In genomic region chr12:111396726-111397445, GRCh38 we compare ENCODE assay signal across 8 cellular contexts. TPM values are rescaled to one million over a fixed set of nuclear protein-coding genes. Genes with fewer than 3 reads are reported as not detected.
DNase-seq lines count a peak whose midpoint lies in the region; ATAC-seq and TF ChIP-seq lines count a peak whose summit lies in the region.

No MANE protein-coding gene starts in this region.

- intact Hi-C loops in PC-3 (cut with micrococcal nuclease), result loop anchor here (1.0 to 10.0 kb wide), 4 partner anchors 54 to 278 kb away; no protein-coding TSS in a partner anchor

- TF ChIP-seq CTCF in BE2C (IDR thresholded peaks at IDR 0.05; ENCODE audit: low read depth, low read length), result peak; percentile 98
- peak; percentile 99 for TF ChIP-seq CTCF in PC-3 (conservative IDR thresholded peaks at IDR 0.05; ENCODE audit: low read depth, low read length)

- H3K36me3 Mint-ChIP-seq in activated T-cell treated with anti-CD3 and anti-CD28 coated beads, Interleukin-2, amount 50 U/mL, for 24 hours (ENCODE audit: low read depth), result no peaks in the 10 kb centered on the region
- H3K36me3 Mint-ChIP-seq in naive thymus-derived CD8-positive, alpha-beta T cell, result no peaks in the 10 kb centered on the region
- H3K36me3 Mint-ChIP-seq in stimulated activated effector memory CD8-positive, alpha-beta T cell treated with anti-CD3 and anti-CD28 coated beads, Interleukin-12 subunit alpha, Interleukin-12 subunit beta, amount 100 ng/mL, for 72 hours, result peaks cover 5% of the 10 kb centered on the region

- peak overlapping the region; percentile 55 for H2AFZ ChIP-seq in PC-3 (ENCODE audit: low read length)

- H3K79me2 ChIP-seq in PC-3 (ENCODE audit: low read length), result no peaks in the 10 kb centered on the region

- H3K9ac ChIP-seq in PC-3 (ENCODE audit: low read length), result peak overlapping the region; percentile 55

- no peaks in the 10 kb centered on the region; the same call in 1 of the 2 replicates for H3K4me1 ChIP-seq in BE2C
- H3K4me1 ChIP-seq in PC-3 (ENCODE audit: insufficient read depth, low read length), result peaks cover 23% of the 10 kb centered on the region

- H3K9me3 ChIP-seq in BE2C (no peaks in the 10 kb centered on the region), PC-3 (ENCODE audit: low read length) (no peaks in the 10 kb centered on the region)

- no peaks in the 10 kb centered on the region for H3K27me3 Mint-ChIP-seq in activated T-cell treated with anti-CD3 and anti-CD28 coated beads, Interleukin-2, amount 50 U/mL, for 24 hours
- no peaks in the 10 kb centered on the region for H3K27me3 Mint-ChIP-seq in naive thymus-derived CD8-positive, alpha-beta T cell

- H3K27ac ChIP-seq in PC-3 (ENCODE audit: low read length), result peak overlapping the region; percentile 65

- BruUV-seq in PC-3 (replicated peaks; lab: Mats Ljungman, UMichigan), result no TSS peak

- H3K4me2 ChIP-seq in PC-3 (ENCODE audit: low read length), result peak overlapping the region; percentile 64

- ATAC-seq in GM19328 (IDR thresholded peaks at IDR 0.05; ENCODE audit: unreplicated experiment) (peak; percentile 73), PC-3 (peak; percentile 81)
- peak; percentile 98 for ATAC-seq in naive thymus-derived CD8-positive, alpha-beta T cell
- ATAC-seq in stimulated activated effector memory CD8-positive, alpha-beta T cell treated with anti-CD3 and anti-CD28 coated beads, Interleukin-12 subunit alpha, Interleukin-12 subunit beta, amount 100 ng/mL, for 72 hours, result peak; percentile 86

- peak overlapping the region; percentile 20; the same call in 1 of the 2 replicates for H3K4me3 ChIP-seq in BE2C (ENCODE audit: low read depth, low read length)
- H3K4me3 ChIP-seq in PC-3 (ENCODE audit: low read length), result peak overlapping the region; percentile 38; the same call in 1 of the 2 replicates

- H3K36me3 ChIP-seq in BE2C, result no peaks in the 10 kb centered on the region
- no peaks in the 10 kb centered on the region for H3K36me3 ChIP-seq in PC-3 (ENCODE audit: low read depth, low read length)

- POLR2A ChIA-PET in PC-3 (lab: Charles Lee; ENCODE audit: unreplicated experiment), result interaction anchor here (0.7 kb wide), 1 partner anchor 29 kb away, joined by 17 read pairs; no protein-coding TSS in a partner anchor
- POLR2A ChIA-PET in naive thymus-derived CD8-positive, alpha-beta T cell (lab: Charles Lee), result interaction anchor here (0.5 to 3.6 kb wide), 5 partner anchors 33 to 58 kb away, joined by 3 to 32 read pairs (median 6); no protein-coding TSS in a partner anchor

- H3K27me3 ChIP-seq in BE2C (no peaks in the 10 kb centered on the region), PC-3 (ENCODE audit: low read length) (no peaks in the 10 kb centered on the region)

- peak overlapping the region; percentile 69 for H3K4me3 Mint-ChIP-seq in activated T-cell treated with anti-CD3 and anti-CD28 coated beads, Interleukin-2, amount 50 U/mL, for 24 hours
- peak overlapping the region; percentile 66 to 87 (median 78) for H3K4me3 Mint-ChIP-seq in naive thymus-derived CD8-positive, alpha-beta T cell
- peak overlapping the region; percentile 76 for H3K4me3 Mint-ChIP-seq in stimulated activated effector memory CD8-positive, alpha-beta T cell treated with anti-CD3 and anti-CD28 coated beads, Interleukin-12 subunit alpha, Interleukin-12 subunit beta, amount 100 ng/mL, for 72 hours

- CTCF ChIA-PET in PC-3 (lab: Charles Lee), result interaction anchor here (0.5 to 2.3 kb wide), 13 partner anchors 8 to 884 kb away, joined by 3 to 43 read pairs (median 3); no protein-coding TSS in a partner anchor

- H3K4me1 Mint-ChIP-seq in activated T-cell treated with anti-CD3 and anti-CD28 coated beads, Interleukin-2, amount 50 U/mL, for 24 hours (ENCODE audit: low read depth), result peaks cover 36% of the 10 kb centered on the region
- peaks cover 7 to 29% (median 14%) of the 10 kb centered on the region in 4 donors for H3K4me1 Mint-ChIP-seq in naive thymus-derived CD8-positive, alpha-beta T cell
- H3K4me1 Mint-ChIP-seq in stimulated activated effector memory CD8-positive, alpha-beta T cell treated with anti-CD3 and anti-CD28 coated beads, Interleukin-12 subunit alpha, Interleukin-12 subunit beta, amount 100 ng/mL, for 72 hours, result peaks cover 38% of the 10 kb centered on the region

- no peak for TF ChIP-seq POLR2A in erythroblast (IDR thresholded peaks at IDR 0.05; ENCODE audit: low read length)

- peak; percentile 94 for DNase-seq in BE2C
- DNase-seq in HuH-7.5 (ENCODE audit: low spot score), result peak; percentile 93
- DNase-seq in PC-3, result peak; percentile 89
- peak; percentile 94 for DNase-seq in activated T-cell treated with anti-CD3 and anti-CD28 coated beads, Interleukin-2, amount 50 U/mL, for 24 hours
- DNase-seq in erythroblast (lab: John Stamatoyannopoulos, UW), result peak; percentile 89 to 94
- peak; percentile 71 to 97 (median 88) for DNase-seq in naive thymus-derived CD8-positive, alpha-beta T cell
- DNase-seq in stimulated activated effector memory CD8-positive, alpha-beta T cell treated with anti-CD3 and anti-CD28 coated beads, Interleukin-12 subunit alpha, Interleukin-12 subunit beta, amount 100 ng/mL, for 72 hours (ENCODE audit: low spot score in 2 of 2), result peak; percentile 93 to 94

- H3F3A ChIP-seq in PC-3 (ENCODE audit: low read length, unreplicated experiment), result no peaks in the 10 kb centered on the region

- no peaks in the 10 kb centered on the region for H3K9me2 ChIP-seq in PC-3 (replicated peaks; ENCODE audit: low read length)

- H3K9me3 Mint-ChIP-seq in activated T-cell treated with anti-CD3 and anti-CD28 coated beads, Interleukin-2, amount 50 U/mL, for 24 hours, result no peaks in the 10 kb centered on the region
- no peaks in the 10 kb centered on the region for H3K9me3 Mint-ChIP-seq in naive thymus-derived CD8-positive, alpha-beta T cell
- H3K9me3 Mint-ChIP-seq in stimulated activated effector memory CD8-positive, alpha-beta T cell treated with anti-CD3 and anti-CD28 coated beads, Interleukin-12 subunit alpha, Interleukin-12 subunit beta, amount 100 ng/mL, for 72 hours, result peaks cover 3% of the 10 kb centered on the region

- H4K20me1 ChIP-seq in PC-3 (ENCODE audit: low read length), result no peaks in the 10 kb centered on the region

- H3K27ac Mint-ChIP-seq in activated T-cell treated with anti-CD3 and anti-CD28 coated beads, Interleukin-2, amount 50 U/mL, for 24 hours, result peak overlapping the region; percentile 87
- peak overlapping the region in 8 of 10 donors; percentile 29 to 90 (median 70) for H3K27ac Mint-ChIP-seq in naive thymus-derived CD8-positive, alpha-beta T cell
- H3K27ac Mint-ChIP-seq in stimulated activated effector memory CD8-positive, alpha-beta T cell treated with anti-CD3 and anti-CD28 coated beads, Interleukin-12 subunit alpha, Interleukin-12 subunit beta, amount 100 ng/mL, for 72 hours, result peak overlapping the region; percentile 76

RNA-seq across cellular contexts. Expression of gene SH2B3, which starts 8.8 kb away (rescaled TPM):
- 42.9 TPM for polyA plus RNA-seq in BE2C (2012; ENCODE audit: insufficient read depth, insufficient read length, low read depth)
- total RNA-seq in PC-3 (2014; rRNA removed), result 12.9 and 34.6 TPM in 2 replicates
- total RNA-seq in naive thymus-derived CD8-positive, alpha-beta T cell, result 10 to 100 TPM; 12.5 to 12.8 TPM
- polyA plus RNA-seq in naive thymus-derived CD8-positive, alpha-beta T cell, result 1 to 10 TPM; 2.1 to 5.3 (median 3.2) TPM

RNA-seq across cellular contexts. Expression of gene PHETA1, which starts 28.0 kb away (rescaled TPM):
- 22.6 TPM for polyA plus RNA-seq in BE2C (2012; ENCODE audit: insufficient read depth, insufficient read length, low read depth)
- 18.6 and 22.8 TPM in 2 replicates for total RNA-seq in PC-3 (2014; rRNA removed)
- 1 to 10 TPM; 3.0 to 3.8 TPM for total RNA-seq in naive thymus-derived CD8-positive, alpha-beta T cell
- polyA plus RNA-seq in naive thymus-derived CD8-positive, alpha-beta T cell, result 1 to 10 TPM in 2 of 3 donors, under 1 TPM in 1; 0.11 to 1.5 (median 1.3) TPM

Comparison
In these comparisons a context has a peak if more than half of its experiments do, and no peak if none do; other contexts are left out.
1. Peak in every context shown above with its lines: DNase-seq, ATAC-seq, H3K4me3 ChIP-seq and H3K27ac ChIP-seq.